ENCODE assay signal across 8 cellular contexts in genomic region chr15:25783607-25784131, GRCh38.
A peak's percentile ranks its signal among the peaks of the same experiment; 100 is the strongest.
DNase-seq lines count a peak whose midpoint lies in the region; ATAC-seq and TF ChIP-seq lines count a peak whose summit lies in the region.

No MANE protein-coding gene starts in this region.

- H3K27me3 ChIP-seq in GM06990 (replicated peaks; ENCODE audit: control insufficient read depth, insufficient read depth, low read length), result no peaks in the 10 kb centered on the region

- no peaks in the 10 kb centered on the region for H3K27me3 Mint-ChIP-seq in T-helper 17 cell
- H3K27me3 Mint-ChIP-seq in dendritic cell treated with granulocyte-macrophage colony-stimulating factor and Interleukin-4, amounts not matched to agents 40 ng/mL and 50 ng/mL, for 4 days, result peaks cover 8% of the 10 kb centered on the region

- TF ChIP-seq CTCF in GM06990 (IDR thresholded peaks at IDR 0.05; ENCODE audit: insufficient read depth, low read length, poor library complexity, severe bottlenecking), result peak; percentile 56

- no peaks in the 10 kb centered on the region for H3K36me3 Mint-ChIP-seq in T-helper 17 cell (ENCODE audit: low read depth)
- peaks cover 11% of the 10 kb centered on the region for H3K36me3 Mint-ChIP-seq in dendritic cell treated with granulocyte-macrophage colony-stimulating factor and Interleukin-4, amounts not matched to agents 40 ng/mL and 50 ng/mL, for 4 days (ENCODE audit: low read depth)

- ATAC-seq in T-helper 17 cell (peak; percentile 49), HG02852 (IDR thresholded peaks at IDR 0.05; ENCODE audit: unreplicated experiment) (no peak)

- H3K36me3 ChIP-seq in GM06990 (ENCODE audit: control insufficient read depth, insufficient read depth, low read length), result no peaks in the 10 kb centered on the region

- no peaks in the 10 kb centered on the region for H3K9me3 ChIP-seq in T-helper 17 cell (ENCODE audit: control insufficient read depth, low read length, poor library complexity, severe bottlenecking)

- H3K4me1 Mint-ChIP-seq in T-helper 17 cell, result peaks cover 15% of the 10 kb centered on the region
- peaks cover 61% of the 10 kb centered on the region for H3K4me1 Mint-ChIP-seq in dendritic cell treated with granulocyte-macrophage colony-stimulating factor and Interleukin-4, amounts not matched to agents 40 ng/mL and 50 ng/mL, for 4 days (ENCODE audit: low read depth)

- no peak overlapping the region for H3K4me3 Mint-ChIP-seq in T-helper 17 cell
- H3K4me3 Mint-ChIP-seq in dendritic cell treated with granulocyte-macrophage colony-stimulating factor and Interleukin-4, amounts not matched to agents 40 ng/mL and 50 ng/mL, for 4 days, result no peak overlapping the region

- no peaks in the 10 kb centered on the region for H3K9me3 Mint-ChIP-seq in dendritic cell treated with granulocyte-macrophage colony-stimulating factor and Interleukin-4, amounts not matched to agents 40 ng/mL and 50 ng/mL, for 4 days

- no peak overlapping the region for H3K4me3 ChIP-seq in GM06990 (replicated peaks; ENCODE audit: low read depth, low read length)

- intact Hi-C loops in dendritic cell treated with granulocyte-macrophage colony-stimulating factor and Interleukin-4, amounts not matched to agents 40 ng/mL and 50 ng/mL, for 4 days (cut with micrococcal nuclease), result no loop called here

- H3K27ac Mint-ChIP-seq in T-helper 17 cell, result peak overlapping the region; percentile 32
- peak overlapping the region; percentile 66 for H3K27ac Mint-ChIP-seq in dendritic cell treated with granulocyte-macrophage colony-stimulating factor and Interleukin-4, amounts not matched to agents 40 ng/mL and 50 ng/mL, for 4 days

- no peak for DNase-seq in GM06990 (ENCODE audit: extremely low read depth, insufficient read length)
- peak in 1 of 3 donors; percentile 48 for DNase-seq in T-helper 17 cell
- peak in 3 of 4 experiments; percentile 17 to 27 (median 26) for DNase-seq in stimulated activated CD4-positive, alpha-beta T cell treated with anti-CD3 and anti-CD28 coated beads, Interleukin-1b, Interleukin-23, amount 100 ng/mL, for 24 hours (ENCODE audit: low read depth in 4 of 4, low spot score in 1 of 4)
- no peak for DNase-seq in COR-L47 (lab: John Stamatoyannopoulos, UW)
- DNase-seq in RPMI8226, result no peak
- DNase-seq in amniotic stem cell (lab: John Stamatoyannopoulos, UW), result no peak

Comparison
In these comparisons a context has a peak if more than half of its experiments do, and no peak if none do; other contexts are left out.
1. DNase-seq: peak in stimulated activated CD4-positive, alpha-beta T cell treated with anti-CD3 and anti-CD28 coated beads, Interleukin-1b, Interleukin-23, amount 100 ng/mL, for 24 hours (3 of 4); none in GM06990 (single experiment), COR-L47 (single experiment), RPMI8226 (single experiment) and amniotic stem cell (single experiment).